ENCODE assay signal across 27 cellular contexts in genomic region chr5:135156337-135156714, GRCh38.
"Had no signal": no experiment of that assay in that cellular context is flagged by ENCODE, and none has a peak within 500 bp of the region (broad histone marks: within the 10 kb centered on the region; RNA-seq: fewer than 3 reads in every experiment).

No MANE protein-coding gene starts in this region.

- H3K4me3 Mint-ChIP-seq: activated CD4-positive, alpha-beta T cell treated with anti-CD3 and anti-CD28 coated beads for 36 hours; activated CD8-positive, alpha-beta T cell treated with anti-CD3 and anti-CD28 coated beads, Interleukin-2, amount 10 ng/mL, durations not matched to agents 7 days and 5 days; activated naive CD4-positive, alpha-beta T cell treated with anti-CD3 and anti-CD28 coated beads, Interleukin-2, amount 10 ng/mL, durations not matched to agents 7 days and 5 days; activated naive CD8-positive, alpha-beta T cell treated with anti-CD3 and anti-CD28 coated beads, Interleukin-2, amount 10 ng/mL, durations not matched to agents 7 days and 5 days; brain; dendritic cell treated with granulocyte-macrophage colony-stimulating factor and Interleukin-4, amounts not matched to agents 40 ng/mL and 50 ng/mL, for 4 days; endodermal cell; naive thymus-derived CD4-positive, alpha-beta T cell; neural crest cell; T-helper 2 cell treated with Interferon-gamma antibody and Interleukin-4, amounts not matched to agents 5 μg/mL and 100 μg/mL, for 36 hours had no signal

- H3K4me1 Mint-ChIP-seq: activated CD4-positive, alpha-beta T cell treated with anti-CD3 and anti-CD28 coated beads for 36 hours; activated naive CD4-positive, alpha-beta T cell treated with anti-CD3 and anti-CD28 coated beads, Interleukin-2, amount 10 ng/mL, durations not matched to agents 7 days and 5 days; activated naive CD8-positive, alpha-beta T cell treated with anti-CD3 and anti-CD28 coated beads, Interleukin-2, amount 10 ng/mL, durations not matched to agents 7 days and 5 days; brain; naive thymus-derived CD4-positive, alpha-beta T cell; neural crest cell had no signal

- DNase-seq: activated CD4-positive, alpha-beta T cell treated with anti-CD3 and anti-CD28 coated beads for 36 hours; activated CD4-positive, CD25-positive, alpha-beta regulatory T cell; activated CD8-positive, alpha-beta T cell treated with anti-CD3 and anti-CD28 coated beads, Interleukin-2, amount 10 ng/mL, durations not matched to agents 7 days and 5 days; activated gamma-delta T cell; activated naive CD4-positive, alpha-beta T cell treated with anti-CD3 and anti-CD28 coated beads, Interleukin-2, amount 10 ng/mL, durations not matched to agents 7 days and 5 days; activated naive CD8-positive, alpha-beta T cell treated with anti-CD3 and anti-CD28 coated beads, Interleukin-2, amount 10 ng/mL, durations not matched to agents 7 days and 5 days; gastrocnemius medialis; glutamatergic neuron; kidney; left colon; midbrain; naive thymus-derived CD4-positive, alpha-beta T cell; nucleus accumbens; psoas muscle; stimulated activated CD4-positive, alpha-beta T cell treated with anti-CD3 and anti-CD28 coated beads, Interleukin-1b, Interleukin-23, amount 100 ng/mL, for 48 hours; stimulated activated naive CD4-positive, alpha-beta T cell; T-helper 1 cell had no signal

- H3K79me2 ChIP-seq: hepatocyte, parathyroid adenoma had no signal

- H3K36me3 ChIP-seq: ascending aorta, gastrocnemius medialis, tibial nerve had no signal

- H3K4me1 ChIP-seq: ascending aorta, gastrocnemius medialis, parathyroid adenoma, psoas muscle, tibial nerve had no signal

- H3K9me3 Mint-ChIP-seq: neural crest cell had no signal

- H3K9me3 ChIP-seq: gastrocnemius medialis had no signal

- H3K27ac ChIP-seq: ascending aorta, gastrocnemius medialis, hepatocyte, parathyroid adenoma, psoas muscle, tibial nerve had no signal

- H3K27ac Mint-ChIP-seq: activated CD4-positive, alpha-beta T cell treated with anti-CD3 and anti-CD28 coated beads for 36 hours; activated CD8-positive, alpha-beta T cell treated with anti-CD3 and anti-CD28 coated beads, Interleukin-2, amount 10 ng/mL, durations not matched to agents 7 days and 5 days; activated naive CD4-positive, alpha-beta T cell treated with anti-CD3 and anti-CD28 coated beads, Interleukin-2, amount 10 ng/mL, durations not matched to agents 7 days and 5 days; activated naive CD8-positive, alpha-beta T cell treated with anti-CD3 and anti-CD28 coated beads, Interleukin-2, amount 10 ng/mL, durations not matched to agents 7 days and 5 days; brain; dendritic cell treated with granulocyte-macrophage colony-stimulating factor and Interleukin-4, amounts not matched to agents 40 ng/mL and 50 ng/mL, for 4 days; endodermal cell; naive thymus-derived CD4-positive, alpha-beta T cell; T-helper 2 cell treated with Interferon-gamma antibody and Interleukin-4, amounts not matched to agents 5 μg/mL and 100 μg/mL, for 36 hours had no signal

- H2AFZ ChIP-seq: hepatocyte, parathyroid adenoma had no signal

- H3K4me2 ChIP-seq: hepatocyte, smooth muscle cell had no signal

- H3K36me3 Mint-ChIP-seq: activated naive CD4-positive, alpha-beta T cell treated with anti-CD3 and anti-CD28 coated beads, Interleukin-2, amount 10 ng/mL, durations not matched to agents 7 days and 5 days; activated naive CD8-positive, alpha-beta T cell treated with anti-CD3 and anti-CD28 coated beads, Interleukin-2, amount 10 ng/mL, durations not matched to agents 7 days and 5 days; brain had no signal

- H3K4me3 ChIP-seq: ascending aorta, gastrocnemius medialis, hepatocyte, psoas muscle, smooth muscle cell, tibial nerve had no signal

- ATAC-seq: activated CD4-positive, alpha-beta T cell treated with anti-CD3 and anti-CD28 coated beads for 36 hours; activated CD8-positive, alpha-beta T cell treated with anti-CD3 and anti-CD28 coated beads, Interleukin-2, amount 10 ng/mL, durations not matched to agents 7 days and 5 days; gastrocnemius medialis; left colon; naive thymus-derived CD4-positive, alpha-beta T cell had no signal

- H3K27me3 ChIP-seq: ascending aorta, gastrocnemius medialis, hepatocyte, tibial nerve had no signal
